ENCODE assay signal across 1 cellular context in genomic region chr16:84677017-84677803, GRCh38.
TF ChIP-seq lines count a peak whose summit lies in the region.

No MANE protein-coding gene starts in this region.

TF ChIP-seq in GM23338, 12 proteins besides CTCF, POLR2A, EP300 and RAD21 (continued from another document):
- TF ChIP-seq ZNF462 (CRISPR knock-in tag; IDR thresholded peaks at IDR 0.05) (no peak), EZH2 (IDR thresholded peaks at IDR 0.05; ENCODE audit: low read depth, unreplicated experiment) (no peak), CREB1 (CRISPR knock-in tag; IDR thresholded peaks at IDR 0.05; ENCODE audit: low read depth) (no peak), REST (IDR thresholded peaks at IDR 0.05; ENCODE audit: unreplicated experiment) (no peak), ZNF114 (CRISPR knock-in tag; IDR thresholded peaks at IDR 0.05) (no peak), ZNF331 (CRISPR knock-in tag; IDR thresholded peaks at IDR 0.05; ENCODE audit: low read depth) (no peak), EZH2phosphoT487 (IDR thresholded peaks at IDR 0.05; ENCODE audit: unreplicated experiment) (no peak), STAT1 (IDR thresholded peaks at IDR 0.05; ENCODE audit: unreplicated experiment) (no peak)
